In the genomic region with DNA sequence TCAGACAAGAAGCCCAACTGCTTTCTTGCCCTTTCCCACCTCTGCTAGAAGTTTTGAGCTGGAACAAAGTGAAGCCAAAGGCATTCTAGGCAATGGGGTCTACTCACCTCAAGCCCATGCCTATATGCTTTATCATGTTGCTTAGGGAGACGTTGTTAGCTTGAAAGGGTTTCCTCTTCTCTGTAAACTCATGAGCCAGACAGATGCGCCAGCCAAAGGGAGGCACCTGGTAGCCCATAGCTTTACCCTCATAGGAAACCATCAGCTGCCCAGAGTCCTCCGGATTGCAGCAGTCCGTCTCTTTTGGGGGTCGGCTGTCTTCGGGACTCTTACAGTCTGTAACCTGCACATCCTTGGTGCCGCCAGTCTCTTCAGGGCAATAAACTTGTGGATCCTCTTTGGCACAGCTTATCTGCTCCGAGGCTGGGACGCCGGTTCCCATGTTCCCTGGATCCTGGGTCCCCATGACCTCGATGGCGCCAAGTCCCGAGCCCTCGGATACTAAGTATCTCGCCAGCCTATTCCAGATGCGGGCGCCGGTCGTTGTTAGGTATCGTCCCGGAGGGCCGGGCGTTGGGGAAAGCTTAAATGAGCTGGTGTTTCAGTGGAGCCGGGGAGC, we compare ENCODE assay signal across 6 cellular contexts. TPM values are rescaled to one million over a fixed set of nuclear protein-coding genes. Genes with fewer than 3 reads are reported as not detected.
DNase-seq lines count a peak whose midpoint lies in the region; ATAC-seq and TF ChIP-seq lines count a peak whose summit lies in the region.

No MANE protein-coding gene starts in this region.

- no peaks in the 10 kb centered on the region for H3K27me3 ChIP-seq in kidney epithelial cell (ENCODE audit: control insufficient read depth, insufficient read depth, low read length)

- H3K27me3 Mint-ChIP-seq in T-helper 2 cell treated with Interferon-gamma antibody and Interleukin-4, amounts not matched to agents 5 μg/mL and 100 μg/mL, for 36 hours (ENCODE audit: low read depth), result no peaks in the 10 kb centered on the region

- no peaks in the 10 kb centered on the region for H3K9me3 Mint-ChIP-seq in T-helper 2 cell treated with Interferon-gamma antibody and Interleukin-4, amounts not matched to agents 5 μg/mL and 100 μg/mL, for 36 hours

- H3K4me3 Mint-ChIP-seq in T-helper 2 cell treated with Interferon-gamma antibody and Interleukin-4, amounts not matched to agents 5 μg/mL and 100 μg/mL, for 36 hours, result peak overlapping the region; percentile 91

- peaks cover 38% of the 10 kb centered on the region for H3K4me1 Mint-ChIP-seq in T-helper 2 cell treated with Interferon-gamma antibody and Interleukin-4, amounts not matched to agents 5 μg/mL and 100 μg/mL, for 36 hours (ENCODE audit: low read depth)

- peak; percentile 2 for ATAC-seq in GM18867 (IDR thresholded peaks at IDR 0.05; ENCODE audit: unreplicated experiment)

- H3K4me3 ChIP-seq in kidney epithelial cell (ENCODE audit: low read depth, low read length), result peak overlapping the region; percentile 83

- TF ChIP-seq CTCF in kidney epithelial cell (IDR thresholded peaks at IDR 0.05; ENCODE audit: insufficient read depth, low read length, poor library complexity, severe bottlenecking), result no peak

- peak overlapping the region; percentile 68 for H3K27ac Mint-ChIP-seq in T-helper 2 cell treated with Interferon-gamma antibody and Interleukin-4, amounts not matched to agents 5 μg/mL and 100 μg/mL, for 36 hours

- DNase-seq in T-helper 2 cell treated with Interferon-gamma antibody and Interleukin-4, amounts not matched to agents 5 μg/mL and 100 μg/mL, for 36 hours (ENCODE audit: low spot score), result no peak
- DNase-seq in kidney epithelial cell (ENCODE audit: low read depth), result no peak
- no peak for DNase-seq in NCI-H524 treated with DMSO at 0.1 percent for 48 hours (lab: John Stamatoyannopoulos, UW)
- no peak for DNase-seq in effector CD8-positive, alpha-beta T cell (lab: John Stamatoyannopoulos, UW)
- no peak for DNase-seq in DMS153 treated with DMSO at 0.1 percent for 48 hours (lab: John Stamatoyannopoulos, UW; ENCODE audit: unreplicated experiment)

- H3K36me3 Mint-ChIP-seq in T-helper 2 cell treated with Interferon-gamma antibody and Interleukin-4, amounts not matched to agents 5 μg/mL and 100 μg/mL, for 36 hours (ENCODE audit: low read depth), result peaks cover 40% of the 10 kb centered on the region

- peaks cover 3% of the 10 kb centered on the region for H3K36me3 ChIP-seq in kidney epithelial cell (ENCODE audit: control insufficient read depth, insufficient read depth, low read length)

RNA-seq across cellular contexts. Expression of gene GBA2, which starts 0.7 kb away (rescaled TPM):
- 53.7 and 57.0 TPM in 2 replicates for total RNA-seq in kidney epithelial cell

RNA-seq across cellular contexts. Expression of gene RGP1, which starts 0.7 kb away (rescaled TPM):
- total RNA-seq in kidney epithelial cell, result 21.5 and 24.4 TPM in 2 replicates

RNA-seq across cellular contexts. Expression of gene MSMP, which starts 5.7 kb away (rescaled TPM):
- total RNA-seq in kidney epithelial cell, result not detected in 2 replicates

RNA-seq across cellular contexts. Expression of gene CREB3, which starts 15.9 kb away (rescaled TPM):
- 73.9 and 87.5 TPM in 2 replicates for total RNA-seq in kidney epithelial cell

RNA-seq across cellular contexts. Expression of gene TLN1, which starts 16.4 kb away (rescaled TPM):
- 245 and 268 TPM in 2 replicates for total RNA-seq in kidney epithelial cell
